8 cellular contexts compared by ENCODE assay signal in genomic region chr10:75191821-75192568, GRCh38. TPM values are rescaled to one million over a fixed set of nuclear protein-coding genes. Genes with fewer than 3 reads are reported as not detected.
DNase-seq lines count a peak whose midpoint lies in the region; ATAC-seq, FAIRE-seq and TF ChIP-seq lines count a peak whose summit lies in the region.

No MANE protein-coding gene starts in this region.

- intact Hi-C loops in left ventricle myocardium inferior (cut with micrococcal nuclease) = no loop called here
- intact Hi-C loops in activated CD4-positive, alpha-beta T cell treated with anti-CD3 and anti-CD28 coated beads for 36 hours (cut with DNase I, micrococcal nuclease) = no loop called here

- H3K36me3 Mint-ChIP-seq in activated CD4-positive, alpha-beta T cell treated with anti-CD3 and anti-CD28 coated beads for 36 hours (ENCODE audit: low read depth) = no peaks in the 10 kb centered on the region

- no peaks in the 10 kb centered on the region for H3K9me3 ChIP-seq in left ventricle myocardium inferior (replicated peaks)

- peaks cover 8% of the 10 kb centered on the region for H3K4me1 Mint-ChIP-seq in activated CD4-positive, alpha-beta T cell treated with anti-CD3 and anti-CD28 coated beads for 36 hours

- H3K4me3 ChIP-seq in left ventricle myocardium inferior (no peak overlapping the region), skin epidermis (no peak overlapping the region)

- CTCF ChIA-PET in activated CD4-positive, alpha-beta T cell treated with anti-CD3 and anti-CD28 coated beads for 36 hours (lab: Charles Lee) = interaction anchor here (0.6 to 1.4 kb wide), 2 partner anchors 9 to 45 kb away, joined by 3 to 4 read pairs; no protein-coding TSS in a partner anchor

- H3K27ac ChIP-seq in VCaP (peak overlapping the region; percentile 37), left ventricle myocardium inferior (replicated peaks) (peak overlapping the region; percentile 59), skin epidermis (peak overlapping the region in 11 of 21 experiments; percentile 11 to 71 (median 45))

- no peaks in the 10 kb centered on the region for H3K36me3 ChIP-seq in left ventricle myocardium inferior

- no peak for ATAC-seq in activated CD4-positive, alpha-beta T cell treated with anti-CD3 and anti-CD28 coated beads for 36 hours
- no peak for ATAC-seq in HG03354 (IDR thresholded peaks at IDR 0.05; ENCODE audit: poor library complexity, severe bottlenecking, unreplicated experiment)

- DNase-seq in H54 (ENCODE audit: insufficient read length, low spot score) (peak; percentile 87), left ventricle myocardium inferior (peak; percentile 52), NCI-H146 (lab: John Stamatoyannopoulos, UW) (no peak), NCI-H748 (lab: John Stamatoyannopoulos, UW; ENCODE audit: unreplicated experiment) (no peak)
- DNase-seq in activated CD4-positive, alpha-beta T cell treated with anti-CD3 and anti-CD28 coated beads for 36 hours = no peak

- H3K4me1 ChIP-seq in left ventricle myocardium inferior = peaks cover 24% of the 10 kb centered on the region

- no peaks in the 10 kb centered on the region for H3K27me3 Mint-ChIP-seq in activated CD4-positive, alpha-beta T cell treated with anti-CD3 and anti-CD28 coated beads for 36 hours

- FAIRE-seq in H54 (lab: Jason Lieb, UNC) = peak; percentile 89

- TF ChIP-seq POLR2A in H54 (IDR thresholded peaks at IDR 0.05; ENCODE audit: low read depth, low read length) = no peak

- H3K9me3 Mint-ChIP-seq in activated CD4-positive, alpha-beta T cell treated with anti-CD3 and anti-CD28 coated beads for 36 hours (ENCODE audit: low read depth) = no peaks in the 10 kb centered on the region

- POLR2A ChIA-PET in activated CD4-positive, alpha-beta T cell treated with anti-CD3 and anti-CD28 coated beads for 36 hours (lab: Charles Lee) = no interaction called here

- TF ChIP-seq CTCF in VCaP (conservative IDR thresholded peaks at IDR 0.05) = no peak; the same call in 1 of the 2 replicates
- no peak for TF ChIP-seq CTCF in left ventricle myocardium inferior (IDR thresholded peaks at IDR 0.05; ENCODE audit: borderline replicate concordance)

- H3K27me3 ChIP-seq in left ventricle myocardium inferior (ENCODE audit: low read depth) = no peaks in the 10 kb centered on the region

- H3K27ac Mint-ChIP-seq in activated CD4-positive, alpha-beta T cell treated with anti-CD3 and anti-CD28 coated beads for 36 hours = no peak overlapping the region

- no peak overlapping the region for H3K4me3 Mint-ChIP-seq in activated CD4-positive, alpha-beta T cell treated with anti-CD3 and anti-CD28 coated beads for 36 hours

RNA-seq across cellular contexts. Expression of gene VDAC2, which starts 18.6 kb away (rescaled TPM):
- total RNA-seq in left ventricle myocardium inferior = 442 TPM
- total RNA-seq in activated CD4-positive, alpha-beta T cell treated with anti-CD3 and anti-CD28 coated beads for 36 hours = 100 to 1,000 TPM; 122 to 233 TPM

RNA-seq across cellular contexts. Expression of gene COMTD1, which starts 43.8 kb away (rescaled TPM):
- 29.0 TPM for total RNA-seq in left ventricle myocardium inferior
- total RNA-seq in activated CD4-positive, alpha-beta T cell treated with anti-CD3 and anti-CD28 coated beads for 36 hours = 10 to 100 TPM; 28.1 to 41.0 TPM

Comparison
In these comparisons a context has a peak if more than half of its experiments do, and no peak if none do; other contexts are left out.
1. DNase-seq: peak in H54 (single experiment) and left ventricle myocardium inferior (single experiment); none in NCI-H146 (single experiment), NCI-H748 (single experiment) and activated CD4-positive, alpha-beta T cell treated with anti-CD3 and anti-CD28 coated beads for 36 hours (single experiment).
2. Peak in every context shown above with its lines, with median percentiles within 50 percentile points of each other: H3K27ac ChIP-seq.